ENCODE assay signal across 22 cellular contexts in the genomic region with DNA sequence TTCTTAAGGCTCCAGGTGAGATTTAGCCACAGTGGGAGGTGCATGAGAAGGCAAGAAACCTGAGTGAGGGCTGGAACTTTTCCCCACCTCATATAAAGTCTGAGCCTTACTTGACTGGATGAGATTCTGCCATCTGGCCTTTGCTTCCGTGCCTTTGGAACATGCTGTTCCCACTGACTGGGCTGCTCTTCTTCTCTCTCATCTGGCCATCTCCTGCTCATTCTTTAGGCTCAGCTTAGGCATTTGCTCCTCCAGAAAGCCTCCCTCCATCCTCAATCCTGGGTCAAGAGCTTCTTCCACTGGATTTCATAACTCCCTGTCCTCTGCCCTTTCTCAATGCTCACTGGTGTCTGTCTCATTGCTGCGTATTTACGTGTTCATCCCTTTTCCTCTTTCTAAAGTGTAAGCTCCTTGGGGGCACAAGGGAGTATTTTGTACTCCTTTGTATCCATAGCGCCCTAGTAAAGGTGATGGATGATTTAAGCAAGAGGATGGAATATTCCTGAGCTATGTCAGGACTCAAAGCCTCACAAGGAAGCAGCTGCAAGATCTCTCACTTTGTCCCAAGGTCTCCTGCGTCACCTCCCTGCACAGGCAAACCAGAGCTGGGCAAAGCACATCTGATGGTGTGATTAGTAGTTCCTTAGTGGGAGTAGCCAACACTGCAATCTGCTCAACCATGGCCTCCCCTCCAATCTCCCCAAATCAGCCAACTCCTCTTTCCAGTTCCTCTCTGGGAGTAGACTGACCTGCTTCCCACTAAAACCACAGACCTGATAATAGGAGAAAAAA.
"Had no signal": no experiment of that assay in that cellular context is flagged by ENCODE, and none has a peak within 500 bp of the region (broad histone marks: within the 10 kb centered on the region; RNA-seq: fewer than 3 reads in every experiment).

No MANE protein-coding gene starts in this region.

- H3K36me3 Mint-ChIP-seq: activated naive CD4-positive, alpha-beta T cell treated with anti-CD3 and anti-CD28 coated beads, Interleukin-2, amount 50 U/mL, for 24 hours; type B pancreatic cell had no signal

- FAIRE-seq: astrocyte, frontal cortex had no signal

- H3K27ac ChIP-seq: breast epithelium, heart left ventricle, left ventricle myocardium inferior, prostate gland, right atrium auricular region, skin epidermis, VCaP had no signal

- ATAC-seq: heart left ventricle; stimulated activated naive CD8-positive, alpha-beta T cell treated with anti-CD3 and anti-CD28 coated beads, Interleukin-15, amount 100 ng/mL, for 72 hours had no signal

- H3K9me3 ChIP-seq: breast epithelium, heart left ventricle, left ventricle myocardium inferior, prostate gland, right atrium auricular region, testis had no signal

- H3K27me3 Mint-ChIP-seq: activated naive CD4-positive, alpha-beta T cell treated with anti-CD3 and anti-CD28 coated beads, Interleukin-2, amount 50 U/mL, for 24 hours; dendritic cell treated with granulocyte-macrophage colony-stimulating factor and Interleukin-4, amounts not matched to agents 40 ng/mL and 50 ng/mL, for 4 days; stimulated activated naive CD8-positive, alpha-beta T cell treated with anti-CD3 and anti-CD28 coated beads, Interleukin-15, amount 100 ng/mL, for 72 hours; type B pancreatic cell had no signal

- DNase-seq: activated CD4-positive, alpha-beta T cell treated with anti-CD3 and anti-CD28 coated beads for 1 hour; activated CD8-positive, alpha-beta memory T cell treated with anti-CD3 and anti-CD28 coated beads for 24 hours; activated gamma-delta T cell; effector CD8-positive, alpha-beta T cell; heart left ventricle; left ventricle myocardium inferior; stimulated activated CD4-positive, alpha-beta T cell treated with anti-CD3 and anti-CD28 coated beads, Interleukin-4, amount 100 ng/mL, for 1 hour; stimulated activated naive CD8-positive, alpha-beta T cell treated with anti-CD3 and anti-CD28 coated beads, Interleukin-15, amount 100 ng/mL, for 72 hours; T-helper 1 cell; T1000; testis had no signal

- H3K4me1 Mint-ChIP-seq: activated naive CD4-positive, alpha-beta T cell treated with anti-CD3 and anti-CD28 coated beads, Interleukin-2, amount 50 U/mL, for 24 hours; stimulated activated naive CD8-positive, alpha-beta T cell treated with anti-CD3 and anti-CD28 coated beads, Interleukin-15, amount 100 ng/mL, for 72 hours had no signal

- H3K9me3 Mint-ChIP-seq: activated naive CD4-positive, alpha-beta T cell treated with anti-CD3 and anti-CD28 coated beads, Interleukin-2, amount 50 U/mL, for 24 hours; dendritic cell treated with granulocyte-macrophage colony-stimulating factor and Interleukin-4, amounts not matched to agents 40 ng/mL and 50 ng/mL, for 4 days; neural crest cell; stimulated activated naive CD8-positive, alpha-beta T cell treated with anti-CD3 and anti-CD28 coated beads, Interleukin-15, amount 100 ng/mL, for 72 hours; type B pancreatic cell had no signal

- H3K27me3 ChIP-seq: breast epithelium, heart left ventricle, right atrium auricular region, testis had no signal

- H3K4me3 Mint-ChIP-seq: activated naive CD4-positive, alpha-beta T cell treated with anti-CD3 and anti-CD28 coated beads, Interleukin-2, amount 50 U/mL, for 24 hours; dendritic cell treated with granulocyte-macrophage colony-stimulating factor and Interleukin-4, amounts not matched to agents 40 ng/mL and 50 ng/mL, for 4 days; neural crest cell; stimulated activated naive CD8-positive, alpha-beta T cell treated with anti-CD3 and anti-CD28 coated beads, Interleukin-15, amount 100 ng/mL, for 72 hours; type B pancreatic cell had no signal

- H3K27ac Mint-ChIP-seq: activated naive CD4-positive, alpha-beta T cell treated with anti-CD3 and anti-CD28 coated beads, Interleukin-2, amount 50 U/mL, for 24 hours; dendritic cell treated with granulocyte-macrophage colony-stimulating factor and Interleukin-4, amounts not matched to agents 40 ng/mL and 50 ng/mL, for 4 days; stimulated activated naive CD8-positive, alpha-beta T cell treated with anti-CD3 and anti-CD28 coated beads, Interleukin-15, amount 100 ng/mL, for 72 hours; type B pancreatic cell had no signal

- H3K36me3 ChIP-seq: breast epithelium, heart left ventricle, left ventricle myocardium inferior, prostate gland, right atrium auricular region had no signal

- H3K4me1 ChIP-seq: breast epithelium, prostate gland, right atrium auricular region had no signal

- H3K4me3 ChIP-seq: breast epithelium, heart left ventricle, left ventricle myocardium inferior, prostate gland, right atrium auricular region, skin epidermis, testis had no signal
